Comparison of ENCODE assay signal across 21 cellular contexts in genomic region chr17:76357597-76358158, GRCh38. TPM values are rescaled to one million over a fixed set of nuclear protein-coding genes. Genes with fewer than 3 reads are reported as not detected.
A peak's percentile ranks its signal among the peaks of the same experiment; 100 is the strongest.
DNase-seq lines count a peak whose midpoint lies in the region; ATAC-seq, FAIRE-seq and TF ChIP-seq lines count a peak whose summit lies in the region.
"Had no signal": no experiment of that assay in that cellular context is flagged by ENCODE, and none has a peak within 500 bp of the region (broad histone marks: within the 10 kb centered on the region; RNA-seq: fewer than 3 reads in every experiment).

No MANE protein-coding gene starts in this region.

- no peak for FAIRE-seq in kidney (lab: Jason Lieb, UNC)

- H3K27me3 Mint-ChIP-seq in IgD-negative memory B cell: no peaks in the 10 kb centered on the region
- peaks cover 7% of the 10 kb centered on the region for H3K27me3 Mint-ChIP-seq in activated T-helper 1 cell treated with anti-CD3 and anti-CD28 coated beads, Interleukin-12 subunit alpha, Interleukin-12 subunit beta, Interleukin-2, Interleukin-4 antibody, amounts not matched to agents 30 ng/mL and 10 ng/mL and 1 ng/mL, durations not matched to agents 14 hours and 24 hours and 36 hours (ENCODE audit: insufficient read depth)
- H3K27me3 Mint-ChIP-seq: CD4-positive, alpha-beta memory T cell had no signal

- H3K4me1 Mint-ChIP-seq in IgD-negative memory B cell: peaks cover 15 to 16% (median 16%) of the 10 kb centered on the region in 3 donors
- H3K4me1 Mint-ChIP-seq in activated T-helper 1 cell treated with anti-CD3 and anti-CD28 coated beads, Interleukin-12 subunit alpha, Interleukin-12 subunit beta, Interleukin-2, Interleukin-4 antibody, amounts not matched to agents 30 ng/mL and 10 ng/mL and 1 ng/mL, durations not matched to agents 14 hours and 24 hours and 36 hours (ENCODE audit: low read depth): peaks cover 16% of the 10 kb centered on the region

- no peak overlapping the region for H3K27ac Mint-ChIP-seq in IgD-negative memory B cell
- no peak overlapping the region for H3K27ac Mint-ChIP-seq in activated T-helper 1 cell treated with anti-CD3 and anti-CD28 coated beads, Interleukin-12 subunit alpha, Interleukin-12 subunit beta, Interleukin-2, Interleukin-4 antibody, amounts not matched to agents 30 ng/mL and 10 ng/mL and 1 ng/mL, durations not matched to agents 14 hours and 24 hours and 36 hours
- H3K27ac Mint-ChIP-seq: CD4-positive, alpha-beta memory T cell had no signal

- TF ChIP-seq POLR2A in GM18505 (IDR thresholded peaks at IDR 0.05; ENCODE audit: borderline replicate concordance, extremely low read depth, insufficient read depth, insufficient read length): no peak

- no peaks in the 10 kb centered on the region for H3K36me3 ChIP-seq in ACC112 (ENCODE audit: insufficient read depth, low read length)
- no peaks in the 10 kb centered on the region for H3K36me3 ChIP-seq in RWPE2 (ENCODE audit: low read depth)
- H3K36me3 ChIP-seq in kidney (ENCODE audit: control insufficient read depth in 1 of 2, insufficient read depth in 2 of 2, low read length in 2 of 2): no peaks in the 10 kb centered on the region
- H3K36me3 ChIP-seq: BE2C, MG63 had no signal

- H3K4me3 ChIP-seq in ACC112 (ENCODE audit: low read depth, low read length) (no peak overlapping the region), RWPE2 (ENCODE audit: severe bottlenecking) (no peak overlapping the region), kidney (ENCODE audit: low read length in 2 of 2) (no peak overlapping the region)
- H3K4me3 ChIP-seq: MG63, PC-9, SJSA1 had no signal

- H3K9me3 Mint-ChIP-seq in IgD-negative memory B cell: no peaks in the 10 kb centered on the region
- no peaks in the 10 kb centered on the region for H3K9me3 Mint-ChIP-seq in activated T-helper 1 cell treated with anti-CD3 and anti-CD28 coated beads, Interleukin-12 subunit alpha, Interleukin-12 subunit beta, Interleukin-2, Interleukin-4 antibody, amounts not matched to agents 30 ng/mL and 10 ng/mL and 1 ng/mL, durations not matched to agents 14 hours and 24 hours and 36 hours
- H3K9me3 Mint-ChIP-seq: CD4-positive, alpha-beta memory T cell had no signal

- H3K27me3 ChIP-seq in ACC112 (ENCODE audit: insufficient read depth, low read length) (no peaks in the 10 kb centered on the region), RWPE2 (ENCODE audit: insufficient read depth, poor library complexity, severe bottlenecking) (no peaks in the 10 kb centered on the region)
- H3K27me3 ChIP-seq: BE2C, MG63, SJSA1 had no signal

- peaks cover 8% of the 10 kb centered on the region for H3K4me1 ChIP-seq in ACC112 (ENCODE audit: control insufficient read depth, insufficient read depth, low read length, unreplicated experiment)
- peaks cover 19% of the 10 kb centered on the region for H3K4me1 ChIP-seq in RWPE2 (ENCODE audit: insufficient read depth, poor library complexity, severe bottlenecking)
- H3K4me1 ChIP-seq in kidney (ENCODE audit: control insufficient read depth in 1 of 2, insufficient read depth in 1 of 2, low read depth in 1 of 2, low read length in 2 of 2): peaks cover 0 to 8% of the 10 kb centered on the region in 2 donors
- H3K4me1 ChIP-seq: BE2C had no signal

- no peaks in the 10 kb centered on the region for H3K9me3 ChIP-seq in RWPE2 (ENCODE audit: severe bottlenecking)
- H3K9me3 ChIP-seq in kidney (ENCODE audit: control insufficient read depth in 1 of 2, low read length in 2 of 2): no peaks in the 10 kb centered on the region
- H3K9me3 ChIP-seq: BE2C, MG63 had no signal

- H2AFZ ChIP-seq in ACC112 (ENCODE audit: low read length, unreplicated experiment): peak overlapping the region; percentile 33
- H2AFZ ChIP-seq: PC-9 had no signal

- no peak overlapping the region for H3K9ac ChIP-seq in kidney (ENCODE audit: low read length in 2 of 2)

- no peak overlapping the region for H3K27ac ChIP-seq in ACC112 (ENCODE audit: low read depth, low read length)
- no peak overlapping the region for H3K27ac ChIP-seq in RWPE2 (ENCODE audit: poor library complexity, severe bottlenecking)
- no peak overlapping the region for H3K27ac ChIP-seq in kidney (ENCODE audit: low read depth in 2 of 2, low read length in 2 of 2)
- H3K27ac ChIP-seq: PC-9, SJSA1 had no signal

- H3K79me2 ChIP-seq in ACC112 (ENCODE audit: control insufficient read depth, insufficient read depth, low read length, unreplicated experiment): peaks cover 7% of the 10 kb centered on the region

- peak overlapping the region in 3 of 4 donors; percentile 67 to 83 (median 81) for H3K4me3 Mint-ChIP-seq in IgD-negative memory B cell
- no peak overlapping the region for H3K4me3 Mint-ChIP-seq in activated T-helper 1 cell treated with anti-CD3 and anti-CD28 coated beads, Interleukin-12 subunit alpha, Interleukin-12 subunit beta, Interleukin-2, Interleukin-4 antibody, amounts not matched to agents 30 ng/mL and 10 ng/mL and 1 ng/mL, durations not matched to agents 14 hours and 24 hours and 36 hours

- intact Hi-C loops in kidney (cut with DNase I): no loop called here
- intact Hi-C loops in activated T-helper 1 cell treated with anti-CD3 and anti-CD28 coated beads, Interleukin-12 subunit alpha, Interleukin-12 subunit beta, Interleukin-2, Interleukin-4 antibody, amounts not matched to agents 30 ng/mL and 10 ng/mL and 1 ng/mL, durations not matched to agents 14 hours and 24 hours and 36 hours (cut with micrococcal nuclease): loop anchor here (10.0 kb wide), 1 partner anchor 147 kb away; the partner anchor contains the start of gene RHBDF2

- TF ChIP-seq CTCF in RWPE2 (IDR thresholded peaks at IDR 0.05; ENCODE audit: poor library complexity, severe bottlenecking) (no peak), kidney (IDR thresholded peaks at IDR 0.05; ENCODE audit: borderline replicate concordance, extremely low read depth, insufficient read depth) (no peak)

- DNase-seq in RWPE2 (ENCODE audit: low spot score) (peak; percentile 16), kidney (peak; percentile 29), ureter (ENCODE audit: low spot score) (no peak)
- DNase-seq in activated T-helper 1 cell treated with anti-CD3 and anti-CD28 coated beads, Interleukin-12 subunit alpha, Interleukin-12 subunit beta, Interleukin-2, Interleukin-4 antibody, amounts not matched to agents 30 ng/mL and 10 ng/mL and 1 ng/mL, durations not matched to agents 14 hours and 24 hours and 36 hours (ENCODE audit: low spot score): no peak
- DNase-seq: BE2C; CD4-positive, alpha-beta memory T cell; GF-D8; GOT3; MG63; NCI-H1048; NCI-H1436 treated with DMSO at 0.1 percent for 48 hours; NCI-H2029 treated with DMSO at 0.1 percent for 48 hours; NCI-H446 treated with DMSO at 0.1 percent for 48 hours; NCI-H69; NK-92 treated with Interleukin-12 subunit alpha and Interleukin-12 subunit beta, amount 100 ng/mL, for 24 hours; PC-9 had no signal

- no peaks in the 10 kb centered on the region for H3K36me3 Mint-ChIP-seq in IgD-negative memory B cell
- H3K36me3 Mint-ChIP-seq in activated T-helper 1 cell treated with anti-CD3 and anti-CD28 coated beads, Interleukin-12 subunit alpha, Interleukin-12 subunit beta, Interleukin-2, Interleukin-4 antibody, amounts not matched to agents 30 ng/mL and 10 ng/mL and 1 ng/mL, durations not matched to agents 14 hours and 24 hours and 36 hours (ENCODE audit: low read depth): no peaks in the 10 kb centered on the region

- ATAC-seq in RWPE2 (ENCODE audit: low read depth) (no peak), HG02623 (IDR thresholded peaks at IDR 0.05; ENCODE audit: unreplicated experiment) (no peak), GM18505 (IDR thresholded peaks at IDR 0.05; ENCODE audit: unreplicated experiment) (no peak)

RNA-seq across cellular contexts. Expression of gene PRPSAP1, which starts 4.0 kb away (rescaled TPM):
- 62.0 TPM for polyA plus RNA-seq in IgD-negative memory B cell
- 37.6 TPM for total RNA-seq in kidney
- polyA plus RNA-seq in kidney (ENCODE audit: insufficient read depth, low read depth, low replicate concordance): 39.9 TPM
- 40.1 TPM for total RNA-seq in ureter
- total RNA-seq in activated T-helper 1 cell treated with anti-CD3 and anti-CD28 coated beads, Interleukin-12 subunit alpha, Interleukin-12 subunit beta, Interleukin-2, Interleukin-4 antibody, amounts not matched to agents 30 ng/mL and 10 ng/mL and 1 ng/mL, durations not matched to agents 14 hours and 24 hours and 36 hours: 41.2 and 44.0 TPM in 2 replicates

RNA-seq across cellular contexts. Expression of gene SPHK1, which starts 26.7 kb away (rescaled TPM):
- polyA plus RNA-seq in IgD-negative memory B cell: not detected
- 10.4 TPM for total RNA-seq in kidney
- 1.5 TPM for polyA plus RNA-seq in kidney (ENCODE audit: insufficient read depth, low read depth, low replicate concordance)
- total RNA-seq in ureter: 3.1 TPM
- total RNA-seq in activated T-helper 1 cell treated with anti-CD3 and anti-CD28 coated beads, Interleukin-12 subunit alpha, Interleukin-12 subunit beta, Interleukin-2, Interleukin-4 antibody, amounts not matched to agents 30 ng/mL and 10 ng/mL and 1 ng/mL, durations not matched to agents 14 hours and 24 hours and 36 hours: 16.5 and 17.8 TPM in 2 replicates

RNA-seq across cellular contexts. Expression of gene QRICH2, which starts 49.6 kb away (rescaled TPM):
- polyA plus RNA-seq in IgD-negative memory B cell (0.14 TPM), kidney (ENCODE audit: insufficient read depth, low read depth, low replicate concordance) (2.5 TPM)
- total RNA-seq in kidney (2.0 TPM), ureter (1.9 TPM)
- total RNA-seq in activated T-helper 1 cell treated with anti-CD3 and anti-CD28 coated beads, Interleukin-12 subunit alpha, Interleukin-12 subunit beta, Interleukin-2, Interleukin-4 antibody, amounts not matched to agents 30 ng/mL and 10 ng/mL and 1 ng/mL, durations not matched to agents 14 hours and 24 hours and 36 hours: 2.7 and 3.3 TPM in 2 replicates

Comparison
In these comparisons a context has a peak if more than half of its experiments do, and no peak if none do; other contexts are left out.
1. DNase-seq: peak in RWPE2 (single experiment) and kidney (single experiment); none in ureter (single experiment) and activated T-helper 1 cell treated with anti-CD3 and anti-CD28 coated beads, Interleukin-12 subunit alpha, Interleukin-12 subunit beta, Interleukin-2, Interleukin-4 antibody, amounts not matched to agents 30 ng/mL and 10 ng/mL and 1 ng/mL, durations not matched to agents 14 hours and 24 hours and 36 hours (single experiment).